8 cellular contexts compared by ENCODE assay signal in genomic region chr21:43352568-43353281, GRCh38.
DNase-seq lines count a peak whose midpoint lies in the region; ATAC-seq, FAIRE-seq and TF ChIP-seq lines count a peak whose summit lies in the region.
"Had no signal": no experiment of that assay in that cellular context is flagged by ENCODE, and none has a peak within 500 bp of the region (broad histone marks: within the 10 kb centered on the region; RNA-seq: fewer than 3 reads in every experiment).

No MANE protein-coding gene starts in this region.

- FAIRE-seq in RCC 7860 (lab: Jason Lieb, UNC): no peak
- FAIRE-seq: TTC549 had no signal

- ATAC-seq in GM18868 (IDR thresholded peaks at IDR 0.05; ENCODE audit: unreplicated experiment) (peak; percentile 89), naive B cell (ENCODE audit: low read depth in 2 of 2) (peak; percentile 79 to 80), Right ventricle myocardium superior (ENCODE audit: poor library complexity) (no peak), HG03342 (IDR thresholded peaks at IDR 0.05; ENCODE audit: unreplicated experiment) (no peak)

- no peaks in the 10 kb centered on the region for H3K4me1 Mint-ChIP-seq in HFFc6 (ENCODE audit: low read depth)
- H3K4me1 Mint-ChIP-seq in naive B cell: peaks cover 16 to 34% (median 23%) of the 10 kb centered on the region in 3 donors

- no peaks in the 10 kb centered on the region for H3K36me3 Mint-ChIP-seq in HFFc6 (ENCODE audit: low read depth)
- no peaks in the 10 kb centered on the region for H3K36me3 Mint-ChIP-seq in naive B cell

- H3K4me3 Mint-ChIP-seq in HFFc6 (no peak overlapping the region), naive B cell (peak overlapping the region in 3 of 8 donors; percentile 13 to 56 (median 55))

- peak; percentile 22 for DNase-seq in HFFc6
- DNase-seq in RCC 7860 (ENCODE audit: low spot score): peak; percentile 9
- peak; percentile 36 for DNase-seq in naive B cell
- DNase-seq in Right ventricle myocardium superior: no peak
- DNase-seq in medulla oblongata (ENCODE audit: extremely low spot score): no peak

- H3K27ac Mint-ChIP-seq in HFFc6 (no peak overlapping the region), naive B cell (peak overlapping the region; percentile 72 to 99 (median 90))

- H3K27me3 Mint-ChIP-seq in HFFc6 (ENCODE audit: insufficient read depth) (peaks cover 16% of the 10 kb centered on the region), naive B cell (no peaks in the 10 kb centered on the region)

- H3K9me3 Mint-ChIP-seq in HFFc6 (no peaks in the 10 kb centered on the region), naive B cell (no peaks in the 10 kb centered on the region)

- no peak for TF ChIP-seq CTCF in HFFc6 (IDR thresholded peaks at IDR 0.05)

- intact Hi-C loops in Right ventricle myocardium superior (cut with DNase I): loop anchor here (5.0 kb wide), 1 partner anchor 50 kb away; no protein-coding TSS in a partner anchor

Comparison
In these comparisons a context has a peak if more than half of its experiments do, and no peak if none do; other contexts are left out.
1. ATAC-seq: peak in GM18868 (single experiment) and naive B cell (2 of 2); none in Right ventricle myocardium superior (single experiment) and HG03342 (single experiment).
2. DNase-seq: peak in HFFc6 (single experiment), RCC 7860 (single experiment) and naive B cell (single experiment); none in Right ventricle myocardium superior (single experiment) and medulla oblongata (single experiment).